In genomic region chr12:56338643-56339422, GRCh38 we compare ENCODE assay signal across 8 cellular contexts.
A peak's percentile ranks its signal among the peaks of the same experiment; 100 is the strongest.
DNase-seq lines count a peak whose midpoint lies in the region; FAIRE-seq and TF ChIP-seq lines count a peak whose summit lies in the region.

TSS of gene IL23A (plus strand) at chr12:56338884. CDS start at chr12:56339045, 161 bp downstream.

- no peak for TF ChIP-seq CTCF in D721Med (IDR thresholded peaks at IDR 0.05; ENCODE audit: insufficient read depth, missing control alignments)

- FAIRE-seq in GM18507 (lab: Jason Lieb, UNC) (peak; percentile 51), D721Med (lab: Jason Lieb, UNC) (no peak)

- no peak for DNase-seq in GM18507 (ENCODE audit: extremely low spot score, insufficient read length, low read depth)
- DNase-seq in NCI-H1417 treated with DMSO at 0.1 percent for 48 hours (lab: John Stamatoyannopoulos, UW) = peak; percentile 54
- DNase-seq in activated T-cell treated with anti-CD3 and anti-CD28 coated beads for 24 hours (ENCODE audit: low read depth) = peak; percentile 85
- DNase-seq in iPS-NIHi11 (ENCODE audit: low spot score) = peak; percentile 63
- peak; percentile 75 to 95 for DNase-seq in stimulated activated CD8-positive, alpha-beta memory T cell treated with anti-CD3 and anti-CD28 coated beads, Interleukin-7, amount 100 ng/mL, for 48 hours (ENCODE audit: extremely low read depth in 1 of 2, low read depth in 1 of 2)
- DNase-seq in GM03348 (ENCODE audit: low spot score) = no peak
- no peak for DNase-seq in D721Med (ENCODE audit: insufficient read length, low spot score)
- no peak for DNase-seq in NCI-H2171 treated with DMSO at 0.1 percent for 48 hours (lab: John Stamatoyannopoulos, UW)

Comparison
In these comparisons a context has a peak if more than half of its experiments do, and no peak if none do; other contexts are left out.
1. DNase-seq: peak in NCI-H1417 treated with DMSO at 0.1 percent for 48 hours (single experiment), activated T-cell treated with anti-CD3 and anti-CD28 coated beads for 24 hours (single experiment), iPS-NIHi11 (single experiment) and stimulated activated CD8-positive, alpha-beta memory T cell treated with anti-CD3 and anti-CD28 coated beads, Interleukin-7, amount 100 ng/mL, for 48 hours (2 of 2); none in GM18507 (single experiment), GM03348 (single experiment), D721Med (single experiment) and NCI-H2171 treated with DMSO at 0.1 percent for 48 hours (single experiment).